ENCODE assay signal across 9 cellular contexts in genomic region chr2:228681426-228681825, GRCh38.
A peak's percentile ranks its signal among the peaks of the same experiment; 100 is the strongest.
DNase-seq lines count a peak whose midpoint lies in the region; ATAC-seq and TF ChIP-seq lines count a peak whose summit lies in the region.
"Had no signal": no experiment of that assay in that cellular context is flagged by ENCODE, and none has a peak within 500 bp of the region (broad histone marks: within the 10 kb centered on the region; RNA-seq: fewer than 3 reads in every experiment).

No MANE protein-coding gene starts in this region.

- no peaks in the 10 kb centered on the region for H3K4me1 ChIP-seq in mesenchymal stem cell (ENCODE audit: control insufficient read depth, insufficient read depth, low read depth, low read length)

- H3K9me3 ChIP-seq in mesenchymal stem cell (ENCODE audit: control insufficient read depth, low read length), result no peaks in the 10 kb centered on the region

- peak; percentile 75 for TF ChIP-seq CTCF in chondrocyte (IDR thresholded peaks at IDR 0.05)

- no peak overlapping the region for H3K4me2 ChIP-seq in mesenchymal stem cell (ENCODE audit: low read length, poor library complexity, severe bottlenecking)

- no peaks in the 10 kb centered on the region for H3K4me1 Mint-ChIP-seq in chondrocyte (ENCODE audit: low read depth)

- no peak overlapping the region for H2AFZ ChIP-seq in mesenchymal stem cell (ENCODE audit: low read depth, low read length)

- peak; percentile 39 for DNase-seq in AG20443 (ENCODE audit: low spot score)
- peak; percentile 61 for DNase-seq in LHCN-M2 (ENCODE audit: low read depth)
- DNase-seq in chondrocyte (ENCODE audit: low spot score), result no peak
- DNase-seq in mesenchymal stem cell, result peak; percentile 62
- no peak for DNase-seq in activated naive CD4-positive, alpha-beta T cell treated with anti-CD3 and anti-CD28 coated beads, Interleukin-2, amount 50 U/mL, for 72 hours (ENCODE audit: low spot score in 2 of 2)
- no peak for DNase-seq in NCI-H1092 (lab: John Stamatoyannopoulos, UW)
- DNase-seq: NK-92 treated with Interleukin-12 subunit alpha and Interleukin-12 subunit beta, amount 100 ng/mL, for 24 hours had no signal

- no peak overlapping the region for H3K27ac Mint-ChIP-seq in chondrocyte (ENCODE audit: unreplicated experiment)
- H3K27ac Mint-ChIP-seq in activated naive CD4-positive, alpha-beta T cell treated with anti-CD3 and anti-CD28 coated beads, Interleukin-2, amount 50 U/mL, for 72 hours, result no peak overlapping the region

- no peak overlapping the region for H3K14ac ChIP-seq in mesenchymal stem cell (ENCODE audit: low read length in 2 of 2)

- ATAC-seq in GM21381 (IDR thresholded peaks at IDR 0.05; ENCODE audit: unreplicated experiment) (no peak), GM21576 (IDR thresholded peaks at IDR 0.05; ENCODE audit: unreplicated experiment) (no peak)
- no peak for ATAC-seq in activated naive CD4-positive, alpha-beta T cell treated with anti-CD3 and anti-CD28 coated beads, Interleukin-2, amount 50 U/mL, for 72 hours

- H3K79me1 ChIP-seq in mesenchymal stem cell (replicated peaks; ENCODE audit: low read length, poor library complexity, severe bottlenecking), result no peaks in the 10 kb centered on the region

- no peak overlapping the region for H2BK5ac ChIP-seq in mesenchymal stem cell (ENCODE audit: low read depth, low read length, poor library complexity, severe bottlenecking)

- H3K27me3 Mint-ChIP-seq in chondrocyte (ENCODE audit: low read depth), result peaks cover 16% of the 10 kb centered on the region

- H3K4ac ChIP-seq in mesenchymal stem cell (ENCODE audit: low read depth in 1 of 2, low read length in 2 of 2), result no peak overlapping the region

- no peaks in the 10 kb centered on the region for H3K27me3 ChIP-seq in mesenchymal stem cell (ENCODE audit: control insufficient read depth in 1 of 2, insufficient read depth in 1 of 2, low read length in 2 of 2)

- H4K8ac ChIP-seq in mesenchymal stem cell (ENCODE audit: low read length), result no peak overlapping the region

- peak overlapping the region; percentile 21 for H3K9ac ChIP-seq in mesenchymal stem cell (ENCODE audit: low read length)

- H3K36me3 Mint-ChIP-seq in chondrocyte (ENCODE audit: low read depth), result no peaks in the 10 kb centered on the region
- no peaks in the 10 kb centered on the region for H3K36me3 Mint-ChIP-seq in activated naive CD4-positive, alpha-beta T cell treated with anti-CD3 and anti-CD28 coated beads, Interleukin-2, amount 50 U/mL, for 72 hours

- no peak overlapping the region for H2BK12ac ChIP-seq in mesenchymal stem cell (ENCODE audit: low read length in 2 of 2)

- H3K23ac ChIP-seq in mesenchymal stem cell (ENCODE audit: low read length in 2 of 2), result no peak overlapping the region

- H4K91ac ChIP-seq in mesenchymal stem cell (ENCODE audit: low read length), result no peak overlapping the region

- H2BK15ac ChIP-seq in mesenchymal stem cell (ENCODE audit: low read depth, poor library complexity, severe bottlenecking), result no peak overlapping the region

- H3K27ac ChIP-seq in mesenchymal stem cell (ENCODE audit: low read length, poor library complexity, severe bottlenecking), result no peak overlapping the region

- no peak overlapping the region for H2AK5ac ChIP-seq in mesenchymal stem cell (ENCODE audit: low read length, severe bottlenecking)

- H3K4me3 Mint-ChIP-seq in chondrocyte (ENCODE audit: unreplicated experiment), result no peak overlapping the region

- no peak overlapping the region for H3K4me3 ChIP-seq in mesenchymal stem cell (ENCODE audit: insufficient read depth in 1 of 2, low read depth in 1 of 2, low read length in 2 of 2)

- H2BK120ac ChIP-seq in mesenchymal stem cell (ENCODE audit: low read depth, low read length), result no peak overlapping the region

- 35% methylated on average over 5 of the region's 5 CpGs for WGBS in mesenchymal stem cell

- H3K36me3 ChIP-seq in mesenchymal stem cell (ENCODE audit: control insufficient read depth in 1 of 2, insufficient read depth in 2 of 2, low read depth in 1 of 2, low read length in 2 of 2), result no peaks in the 10 kb centered on the region

- no peak overlapping the region for H3K18ac ChIP-seq in mesenchymal stem cell (ENCODE audit: low read depth in 1 of 2, low read length in 2 of 2)

- no peaks in the 10 kb centered on the region for H3K9me3 Mint-ChIP-seq in chondrocyte (ENCODE audit: low read depth)
- H3K9me3 Mint-ChIP-seq in activated naive CD4-positive, alpha-beta T cell treated with anti-CD3 and anti-CD28 coated beads, Interleukin-2, amount 50 U/mL, for 72 hours, result peaks cover 7 to 14% of the 10 kb centered on the region in 2 donors

Comparison
In these comparisons a context has a peak if more than half of its experiments do, and no peak if none do; other contexts are left out.
1. DNase-seq: peak in AG20443 (single experiment), LHCN-M2 (single experiment) and mesenchymal stem cell (single experiment); none in chondrocyte (single experiment), activated naive CD4-positive, alpha-beta T cell treated with anti-CD3 and anti-CD28 coated beads, Interleukin-2, amount 50 U/mL, for 72 hours (0 of 2) and NCI-H1092 (single experiment).